29 cellular contexts compared by ENCODE assay signal in the genomic region with DNA sequence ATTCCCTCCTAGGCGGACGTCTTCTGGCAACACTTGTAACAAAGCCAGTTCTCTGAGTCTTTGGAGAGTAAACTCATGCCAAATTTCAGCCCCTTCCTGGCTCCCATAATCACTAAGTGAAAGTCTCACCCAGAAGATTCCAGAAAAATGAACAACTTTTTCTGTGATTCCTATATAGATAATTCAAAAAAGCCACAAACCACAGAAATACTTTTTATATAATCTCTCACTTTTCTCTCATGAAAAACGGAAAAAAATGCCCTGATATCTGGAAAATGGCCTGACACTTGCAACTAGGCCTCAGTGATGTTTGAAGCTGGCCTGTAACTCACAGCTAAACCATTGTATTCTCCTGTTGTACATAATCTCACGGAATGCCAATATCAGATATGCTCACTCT.
DNase-seq lines count a peak whose midpoint lies in the region; ATAC-seq, FAIRE-seq and TF ChIP-seq lines count a peak whose summit lies in the region.
"Had no signal": no experiment of that assay in that cellular context is flagged by ENCODE, and none has a peak within 500 bp of the region (broad histone marks: within the 10 kb centered on the region; RNA-seq: fewer than 3 reads in every experiment).

No MANE protein-coding gene starts in this region.

- no peaks in the 10 kb centered on the region for H4K20me1 ChIP-seq in astrocyte (ENCODE audit: insufficient read depth, low read length)
- H4K20me1 ChIP-seq in smooth muscle cell (ENCODE audit: low read depth) = no peaks in the 10 kb centered on the region
- no peaks in the 10 kb centered on the region for H4K20me1 ChIP-seq in osteoblast (ENCODE audit: insufficient read depth, low read length)
- H4K20me1 ChIP-seq: BLaER1 had no signal

- H3K27ac Mint-ChIP-seq in astrocyte (ENCODE audit: unreplicated experiment) = no peak overlapping the region
- H3K27ac Mint-ChIP-seq: CD14-positive monocyte; CD4-positive, alpha-beta T cell; CD8-positive, alpha-beta T cell had no signal

- no peaks in the 10 kb centered on the region for H3K9me3 ChIP-seq in astrocyte (ENCODE audit: insufficient read depth, low read depth, low read length)
- peaks cover 4% of the 10 kb centered on the region for H3K9me3 ChIP-seq in smooth muscle cell (replicated peaks; ENCODE audit: low read depth)
- no peaks in the 10 kb centered on the region for H3K9me3 ChIP-seq in osteoblast (ENCODE audit: low read depth, low read length)
- H3K9me3 ChIP-seq: BE2C, BLaER1 had no signal

- H3K27ac ChIP-seq in astrocyte (ENCODE audit: low read depth, low read length) (no peak overlapping the region), smooth muscle cell (ENCODE audit: low read depth) (peak overlapping the region; percentile 40), osteoblast (ENCODE audit: low read depth, low read length) (no peak overlapping the region)
- H3K27ac ChIP-seq: BLaER1 had no signal

- no peak overlapping the region for H3K4me3 Mint-ChIP-seq in astrocyte (ENCODE audit: unreplicated experiment)
- H3K4me3 Mint-ChIP-seq: CD14-positive monocyte; CD4-positive, alpha-beta T cell; CD8-positive, alpha-beta T cell had no signal

- H3K36me3 Mint-ChIP-seq in astrocyte (ENCODE audit: low read depth, unreplicated experiment) = no peaks in the 10 kb centered on the region
- H3K36me3 Mint-ChIP-seq: CD14-positive monocyte; CD8-positive, alpha-beta T cell had no signal

- H3F3A ChIP-seq in smooth muscle cell (ENCODE audit: low read depth) = peaks cover 27% of the 10 kb centered on the region

- H3K36me3 ChIP-seq in astrocyte (ENCODE audit: insufficient read depth, low read length) (no peaks in the 10 kb centered on the region), smooth muscle cell (ENCODE audit: low read depth) (peaks cover 6% of the 10 kb centered on the region), osteoblast (ENCODE audit: insufficient read depth, low read length) (no peaks in the 10 kb centered on the region)
- H3K36me3 ChIP-seq: BE2C, BLaER1 had no signal

- H3K4me2 ChIP-seq in astrocyte (ENCODE audit: low read length) (no peak overlapping the region), smooth muscle cell (peak overlapping the region; percentile 57), osteoblast (ENCODE audit: insufficient read depth, low read length) (no peak overlapping the region)
- H3K4me2 ChIP-seq: BLaER1 had no signal

- no peak overlapping the region for H3K9ac ChIP-seq in astrocyte (ENCODE audit: low read length)
- no peak overlapping the region for H3K9ac ChIP-seq in smooth muscle cell (ENCODE audit: low read depth)
- H3K9ac ChIP-seq: BLaER1 had no signal

- H3K9me3 Mint-ChIP-seq in astrocyte (ENCODE audit: unreplicated experiment) = no peaks in the 10 kb centered on the region
- H3K9me3 Mint-ChIP-seq: CD4-positive, alpha-beta T cell; CD8-positive, alpha-beta T cell had no signal

- no peaks in the 10 kb centered on the region for H3K4me1 ChIP-seq in astrocyte (ENCODE audit: insufficient read depth, low read length)
- peaks cover 6% of the 10 kb centered on the region for H3K4me1 ChIP-seq in smooth muscle cell (ENCODE audit: low read depth)
- H3K4me1 ChIP-seq in osteoblast (ENCODE audit: insufficient read depth, low read length) = no peaks in the 10 kb centered on the region
- H3K4me1 ChIP-seq: BE2C, BLaER1, Caco-2 had no signal

- H3K4me1 Mint-ChIP-seq in astrocyte (ENCODE audit: low read depth, unreplicated experiment) = peaks cover 5% of the 10 kb centered on the region
- H3K4me1 Mint-ChIP-seq: CD14-positive monocyte had no signal

- no peaks in the 10 kb centered on the region for H3K79me2 ChIP-seq in astrocyte (ENCODE audit: insufficient read depth, low read length)
- H3K79me2 ChIP-seq in smooth muscle cell (ENCODE audit: low read depth) = no peaks in the 10 kb centered on the region
- H3K79me2 ChIP-seq in osteoblast (ENCODE audit: insufficient read depth, low read length) = no peaks in the 10 kb centered on the region

- ATAC-seq in HG03097 (IDR thresholded peaks at IDR 0.05; ENCODE audit: low FRiP score, unreplicated experiment) = no peak
- ATAC-seq in GM19467 (IDR thresholded peaks at IDR 0.05; ENCODE audit: unreplicated experiment) = no peak
- ATAC-seq: CD8-positive, alpha-beta T cell; GM12878 had no signal

- no peak overlapping the region for H2AFZ ChIP-seq in astrocyte (ENCODE audit: low read depth, low read length)
- no peak overlapping the region for H2AFZ ChIP-seq in smooth muscle cell (ENCODE audit: low read depth)
- H2AFZ ChIP-seq in osteoblast (ENCODE audit: low read length) = no peak overlapping the region

- TF ChIP-seq CTCF in astrocyte (IDR thresholded peaks at IDR 0.05; ENCODE audit: insufficient read depth, low read depth, low read length) (no peak), fibroblast of villous mesenchyme (IDR thresholded peaks at IDR 0.05; ENCODE audit: insufficient read depth, low read depth, low read length) (no peak), smooth muscle cell (IDR thresholded peaks at IDR 0.05; ENCODE audit: borderline replicate concordance, insufficient read depth, poor library complexity, severe bottlenecking) (no peak), osteoblast (IDR thresholded peaks at IDR 0.05; ENCODE audit: extremely low read depth, low read depth, low read length) (no peak)

- WGBS in smooth muscle cell (ENCODE audit: low lambda C conversion rate) = 32% methylated on average over 4 of the region's 4 CpGs

- H3K27me3 Mint-ChIP-seq in astrocyte (ENCODE audit: low read depth, unreplicated experiment) = no peaks in the 10 kb centered on the region
- H3K27me3 Mint-ChIP-seq: CD4-positive, alpha-beta T cell had no signal

- H3K27me3 ChIP-seq in astrocyte (ENCODE audit: insufficient read depth, low read length) = no peaks in the 10 kb centered on the region
- no peaks in the 10 kb centered on the region for H3K27me3 ChIP-seq in smooth muscle cell (ENCODE audit: low read depth)
- H3K27me3 ChIP-seq in osteoblast (ENCODE audit: insufficient read depth, low read length) = no peaks in the 10 kb centered on the region
- H3K27me3 ChIP-seq: BE2C, BLaER1 had no signal

- peak; percentile 22 for DNase-seq in OCI-M1 (lab: John Stamatoyannopoulos, UW)
- peak; percentile 57 for DNase-seq in astrocyte (ENCODE audit: low read depth)
- peak; percentile 31 for DNase-seq in fibroblast of villous mesenchyme (ENCODE audit: low read depth)
- DNase-seq in smooth muscle cell (lab: John Stamatoyannopoulos, UW; ENCODE audit: unreplicated experiment) = no peak
- no peak for DNase-seq in osteoblast (ENCODE audit: insufficient read length, low spot score, missing footprints)
- no peak for DNase-seq in anterior cingulate cortex (lab: John Stamatoyannopoulos, UW)
- DNase-seq: 8988T; ACHN; BE2C; C1 segment of cervical spinal cord; Caco-2; Calu3; CD4-positive, alpha-beta T cell; CD8-positive, alpha-beta T cell; DMS 273 treated with DMSO at 0.1 percent for 48 hours; DMS153; DMS53; DMS79; DND-41; EL; GDM1 had no signal

- FAIRE-seq in astrocyte (lab: Jason Lieb, UNC) = no peak
- FAIRE-seq: A204.1, GM12878, GM12892, GM18507 had no signal

- no peak overlapping the region for H3K4me3 ChIP-seq in astrocyte (ENCODE audit: insufficient read depth, low read depth, low read length)
- no peak overlapping the region for H3K4me3 ChIP-seq in fibroblast of villous mesenchyme (ENCODE audit: low read depth, low read length)
- H3K4me3 ChIP-seq in smooth muscle cell = no peak overlapping the region
- H3K4me3 ChIP-seq in osteoblast (ENCODE audit: insufficient read depth, low read length) = no peak overlapping the region
- H3K4me3 ChIP-seq: BLaER1, GM12878 had no signal

Comparison
In these comparisons a context has a peak if more than half of its experiments do, and no peak if none do; other contexts are left out.
1. DNase-seq: peak in OCI-M1 (single experiment), astrocyte (single experiment) and fibroblast of villous mesenchyme (single experiment); none in smooth muscle cell (single experiment), osteoblast (single experiment) and anterior cingulate cortex (0 of 58).